Comparison of ENCODE assay signal across 14 cellular contexts in the genomic region with DNA sequence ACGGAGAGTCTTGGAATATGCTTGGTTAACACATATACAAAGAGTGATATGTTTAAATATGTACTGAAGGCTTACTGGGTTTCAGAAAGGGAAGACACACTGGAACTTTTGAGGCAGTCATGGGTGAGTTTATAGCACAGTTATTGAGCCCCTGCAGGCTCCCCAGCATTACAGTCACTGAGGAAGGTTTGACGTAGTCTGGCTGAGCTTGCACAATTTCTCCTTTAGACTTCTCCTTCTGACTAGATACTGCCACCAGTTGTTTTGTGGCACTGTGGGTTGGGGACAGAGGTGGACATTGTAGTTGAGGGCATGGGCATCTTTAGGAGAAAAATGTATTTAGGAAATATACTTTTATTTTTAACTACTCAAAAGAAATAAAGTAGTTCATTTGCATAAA.
"Had no signal": no experiment of that assay in that cellular context is flagged by ENCODE, and none has a peak within 500 bp of the region (broad histone marks: within the 10 kb centered on the region; RNA-seq: fewer than 3 reads in every experiment).

No MANE protein-coding gene starts in this region.

- H3K4me2 ChIP-seq: smooth muscle cell had no signal

- H3K36me3 ChIP-seq: brain microvascular endothelial cell had no signal

- DNase-seq: activated CD4-positive, alpha-beta T cell treated with anti-CD3 and anti-CD28 coated beads, Interleukin-2, amount 50 U/mL, for 1 hour; activated CD8-positive, alpha-beta memory T cell treated with anti-CD3 and anti-CD28 coated beads for 24 hours; activated naive CD8-positive, alpha-beta T cell treated with anti-CD3 and anti-CD28 coated beads, Interleukin-2, amount 10 ng/mL, durations not matched to agents 7 days and 5 days; brain microvascular endothelial cell; mesendoderm; right cardiac atrium; stimulated activated naive CD8-positive, alpha-beta T cell treated with anti-CD3 and anti-CD28 coated beads, Interleukin-15, Interleukin-2, amounts not matched to agents 100 U/mL and 50 U/mL, for 24 hours; T-helper 9 cell had no signal

- FAIRE-seq: islet of Langerhans had no signal

- H3K27ac ChIP-seq: brain microvascular endothelial cell had no signal

- ATAC-seq: activated CD4-positive, CD25-positive, alpha-beta regulatory T cell treated with anti-CD3 and anti-CD28 coated beads, Interleukin-2, amount 50 U/mL, for 24 hours; esophagus mucosa; natural killer cell treated with Interleukin-12 subunit alpha and Interleukin-12 subunit beta and Interleukin-15 and Interleukin-18, amount 100 ng/mL, for 72 hours; right cardiac atrium; stimulated activated naive CD8-positive, alpha-beta T cell treated with anti-CD3 and anti-CD28 coated beads, Interleukin-15, Interleukin-2, amounts not matched to agents 100 U/mL and 50 U/mL, for 24 hours had no signal

- H3K27me3 ChIP-seq: brain microvascular endothelial cell had no signal

- H3K4me3 ChIP-seq: coronary artery, smooth muscle cell had no signal
